ENCODE assay signal across 32 cellular contexts in the genomic region with DNA sequence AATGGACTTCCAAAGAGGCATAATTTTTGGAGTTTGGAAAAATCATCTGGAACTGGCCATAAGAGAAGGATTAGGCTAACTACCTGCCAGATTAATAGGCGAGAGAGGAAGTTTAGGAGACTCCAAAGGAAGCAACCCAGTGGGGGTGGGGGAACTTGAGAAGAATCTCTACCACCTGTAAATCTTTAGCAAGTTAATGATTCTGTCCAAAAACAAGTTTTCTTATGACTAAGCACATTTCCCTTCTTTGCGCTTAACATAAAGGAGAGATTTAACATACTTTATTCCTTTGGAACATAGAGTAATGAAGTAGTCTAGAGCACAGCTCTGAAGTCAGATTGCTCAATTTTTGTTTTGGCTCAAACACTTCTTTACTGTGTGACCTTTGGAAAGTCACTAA. TPM values are rescaled to one million over a fixed set of nuclear protein-coding genes. Genes with fewer than 3 reads are reported as not detected.
"Had no signal": no experiment of that assay in that cellular context is flagged by ENCODE, and none has a peak within 500 bp of the region (broad histone marks: within the 10 kb centered on the region; RNA-seq: fewer than 3 reads in every experiment).

No MANE protein-coding gene starts in this region.

- H3K4me1 ChIP-seq: adrenal gland, body of pancreas, gastrocnemius medialis, heart left ventricle had no signal

- H3K27me3 ChIP-seq: adrenal gland, body of pancreas, gastrocnemius medialis, heart left ventricle had no signal

- DNase-seq: activated CD4-positive, alpha-beta memory T cell treated with anti-CD3 and anti-CD28 coated beads for 36 hours; activated CD4-positive, alpha-beta T cell treated with anti-CD3 and anti-CD28 coated beads for 36 hours; activated CD4-positive, alpha-beta T cell treated with anti-CD3 and anti-CD28 coated beads, Interleukin-2, amount 10 ng/mL, durations not matched to agents 24 days and 14 days; activated CD4-positive, CD25-positive, alpha-beta regulatory T cell; activated CD4-positive, CD25-positive, alpha-beta regulatory T cell treated with anti-CD3 and anti-CD28 coated beads, Interleukin-2, amount 50 U/mL, for 72 hours; activated CD8-positive, alpha-beta memory T cell treated with anti-CD3 and anti-CD28 coated beads, Interleukin-2, amount 10 ng/mL, durations not matched to agents 7 days and 5 days; activated CD8-positive, alpha-beta memory T cell treated with anti-CD3 and anti-CD28 coated beads, Interleukin-2, amount 50 U/mL, for 4 hours; activated CD8-positive, alpha-beta T cell treated with anti-CD3 and anti-CD28 coated beads, Interleukin-2, amount 10 ng/mL, durations not matched to agents 7 days and 5 days; activated gamma-delta T cell; activated naive CD4-positive, alpha-beta T cell; activated naive CD4-positive, alpha-beta T cell treated with anti-CD3 and anti-CD28 coated beads, Interleukin-2, amount 50 U/mL, for 16 hours; activated naive CD8-positive, alpha-beta T cell treated with anti-CD3 and anti-CD28 coated beads for 36 hours; activated naive CD8-positive, alpha-beta T cell treated with anti-CD3 and anti-CD28 coated beads, Interleukin-2, amount 50 U/mL, for 24 hours; activated T-cell treated with anti-CD3 and anti-CD28 coated beads, Interleukin-2, amount 50 U/mL, for 24 hours; activated T-cell treated with anti-CD3 and anti-CD28 coated beads, Interleukin-2, amount 50 U/mL, for 72 hours; adrenal gland; amygdala; aorta; body of pancreas; caudate nucleus; cortex of kidney; dermis blood vessel endothelial cell; effector CD4-positive, alpha-beta T cell; effector memory CD8-positive, alpha-beta T cell; esophagus squamous epithelium; gastrocnemius medialis; glutamatergic neuron; heart left ventricle; T-helper 1 cell; T-helper 17 cell had no signal

- FAIRE-seq: colon had no signal

- H3K9me3 ChIP-seq: adrenal gland, body of pancreas, esophagus squamous epithelium, gastrocnemius medialis, heart left ventricle had no signal

- H3K4me3 ChIP-seq: adrenal gland, body of pancreas, esophagus squamous epithelium, gastrocnemius medialis, heart left ventricle had no signal

- H3K36me3 ChIP-seq: adrenal gland, esophagus squamous epithelium, gastrocnemius medialis, heart left ventricle had no signal

- H3K27ac ChIP-seq: adrenal gland, body of pancreas, esophagus squamous epithelium, gastrocnemius medialis, heart left ventricle had no signal

RNA-seq across cellular contexts. Expression of gene PAPPA, which starts 58.2 kb away (rescaled TPM):
- total RNA-seq: activated CD4-positive, alpha-beta memory T cell treated with anti-CD3 and anti-CD28 coated beads for 36 hours; activated CD4-positive, alpha-beta T cell treated with anti-CD3 and anti-CD28 coated beads for 36 hours; activated CD4-positive, alpha-beta T cell treated with anti-CD3 and anti-CD28 coated beads, Interleukin-2, amount 10 ng/mL, durations not matched to agents 24 days and 14 days; activated CD8-positive, alpha-beta memory T cell treated with anti-CD3 and anti-CD28 coated beads for 36 hours; activated CD8-positive, alpha-beta memory T cell treated with anti-CD3 and anti-CD28 coated beads, Interleukin-2, amount 10 ng/mL, durations not matched to agents 7 days and 5 days; activated CD8-positive, alpha-beta T cell treated with anti-CD3 and anti-CD28 coated beads, Interleukin-2, amount 10 ng/mL, durations not matched to agents 7 days and 5 days; activated naive CD8-positive, alpha-beta T cell treated with anti-CD3 and anti-CD28 coated beads for 36 hours; activated T-cell treated with anti-CD3 and anti-CD28 coated beads, Interleukin-2, amount 50 U/mL, for 72 hours had no signal
